Comparison of ENCODE assay signal across 17 cellular contexts in genomic region chr16:9906218-9906617, GRCh38.
A peak's percentile ranks its signal among the peaks of the same experiment; 100 is the strongest.
DNase-seq lines count a peak whose midpoint lies in the region; ATAC-seq, FAIRE-seq and TF ChIP-seq lines count a peak whose summit lies in the region.
"Had no signal": no experiment of that assay in that cellular context is flagged by ENCODE, and none has a peak within 500 bp of the region (broad histone marks: within the 10 kb centered on the region; RNA-seq: fewer than 3 reads in every experiment).

No MANE protein-coding gene starts in this region.

- H3K4me1 ChIP-seq in OCI-LY3 (ENCODE audit: low read length) (peaks cover 18% of the 10 kb centered on the region), esophagus muscularis mucosa (peaks cover 0 to 12% (median 2%) of the 10 kb centered on the region in 4 donors), tibial nerve (no peaks in the 10 kb centered on the region)

- H3K79me2 ChIP-seq in OCI-LY3 (ENCODE audit: low read length): no peaks in the 10 kb centered on the region

- 0 out of 2 replicates have a peak overlapping the region, but pooled peaks have one; percentile 42 for H2AFZ ChIP-seq in OCI-LY3 (ENCODE audit: low read depth, low read length)
- H2AFZ ChIP-seq: GM23338 had no signal

- FAIRE-seq in GM12891 (lab: Jason Lieb, UNC): no peak

- no peak for TF ChIP-seq POLR2A in GM12891 (IDR thresholded peaks at IDR 0.05; ENCODE audit: low read depth, low read length)
- TF ChIP-seq POLR2A in esophagus muscularis mucosa (IDR thresholded peaks at IDR 0.05; ENCODE audit: low read depth): no peak
- no peak for TF ChIP-seq POLR2A in tibial nerve (IDR thresholded peaks at IDR 0.05)

- no peak overlapping the region for H3K27ac ChIP-seq in OCI-LY3 (ENCODE audit: low read length)
- no peak overlapping the region for H3K27ac ChIP-seq in esophagus muscularis mucosa (replicated peaks in 1 of 4)
- H3K27ac ChIP-seq in tibial nerve: no peak overlapping the region
- H3K27ac ChIP-seq: BLaER1 treated with 17β-estradiol and CSF1 and Interleukin-3, amounts not matched to agents 10 nM and 100 nM had no signal

- WGBS in esophagus muscularis mucosa: 76% methylated on average over 3 of the region's 3 CpGs
- WGBS in tibial nerve, 2 donors: 69 to 73% methylated on average over 3 of the region's 3 CpGs

- TF ChIP-seq EP300 in esophagus muscularis mucosa (IDR thresholded peaks at IDR 0.05) (no peak), tibial nerve (IDR thresholded peaks at IDR 0.05) (no peak)

- H3K36me3 ChIP-seq in OCI-LY3 (replicated peaks; ENCODE audit: low read depth, low read length) (no peaks in the 10 kb centered on the region), esophagus muscularis mucosa (no peaks in the 10 kb centered on the region), tibial nerve (no peaks in the 10 kb centered on the region)
- H3K36me3 ChIP-seq: BLaER1 treated with 17β-estradiol and CSF1 and Interleukin-3, amounts not matched to agents 10 nM and 100 nM had no signal

- no peak for ATAC-seq in GM19467 (IDR thresholded peaks at IDR 0.05; ENCODE audit: unreplicated experiment)
- ATAC-seq: CD8-positive, alpha-beta T cell; GM23338; HCT116 had no signal

- H3K27me3 ChIP-seq in OCI-LY3 (ENCODE audit: low read depth, low read length) (no peaks in the 10 kb centered on the region), esophagus muscularis mucosa (no peaks in the 10 kb centered on the region), tibial nerve (no peaks in the 10 kb centered on the region)
- H3K27me3 ChIP-seq: BLaER1 treated with 17β-estradiol and CSF1 and Interleukin-3, amounts not matched to agents 10 nM and 100 nM had no signal

- H3K9me3 ChIP-seq in OCI-LY3 (ENCODE audit: insufficient read depth, low read length): no peaks in the 10 kb centered on the region
- H3K9me3 ChIP-seq in esophagus muscularis mucosa: no peaks in the 10 kb centered on the region
- H3K9me3 ChIP-seq in tibial nerve: no peaks in the 10 kb centered on the region

- TF ChIP-seq CTCF in OCI-LY3 (IDR thresholded peaks at IDR 0.05; ENCODE audit: low read depth, low read length) (no peak), esophagus muscularis mucosa (IDR thresholded peaks at IDR 0.05) (no peak), tibial nerve (IDR thresholded peaks at IDR 0.05) (no peak)

- H3K9ac ChIP-seq in OCI-LY3 (ENCODE audit: low read length): no peak overlapping the region
- H3K9ac ChIP-seq: BLaER1 treated with 17β-estradiol and CSF1 and Interleukin-3, amounts not matched to agents 10 nM and 100 nM had no signal

- H3K4me2 ChIP-seq in OCI-LY3 (ENCODE audit: low read length): peak overlapping the region; percentile 18
- H3K4me2 ChIP-seq: GM23338 had no signal

- DNase-seq in EL: peak; percentile 13
- DNase-seq in GM12891 (ENCODE audit: insufficient read length, low spot score): no peak
- peak; percentile 57 for DNase-seq in esophagus muscularis mucosa (ENCODE audit: extremely low spot score)
- no peak for DNase-seq in tibial nerve (ENCODE audit: low spot score in 2 of 2)
- no peak for DNase-seq in cerebellum (ENCODE audit: low spot score)
- DNase-seq: Calu3; CD8-positive, alpha-beta T cell; DMS79 treated with DMSO at 0.1 percent for 48 hours; GDM1; H7; HFFc6; KG1 had no signal

- intact Hi-C loops in esophagus muscularis mucosa (cut with DNase I): no loop called here

- H3K4me3 ChIP-seq in OCI-LY3 (ENCODE audit: low read length): no peak overlapping the region
- H3K4me3 ChIP-seq in esophagus muscularis mucosa: no peak overlapping the region
- no peak overlapping the region for H3K4me3 ChIP-seq in tibial nerve
- H3K4me3 ChIP-seq: BLaER1 treated with 17β-estradiol and CSF1 and Interleukin-3, amounts not matched to agents 10 nM and 100 nM; GM23338 had no signal

- no peaks in the 10 kb centered on the region for H4K20me1 ChIP-seq in OCI-LY3 (ENCODE audit: insufficient read depth, low read length)
- H4K20me1 ChIP-seq: BLaER1 treated with 17β-estradiol and CSF1 and Interleukin-3, amounts not matched to agents 10 nM and 100 nM had no signal

TF ChIP-seq in GM12891, 5 proteins besides CTCF, POLR2A, EP300 and RAD21:
- TF ChIP-seq PAX5 (IDR thresholded peaks at IDR 0.05; ENCODE audit: insufficient read depth, low read length, severe bottlenecking): no peak
- TF ChIP-seq SPI1 (IDR thresholded peaks at IDR 0.05; ENCODE audit: low read depth, low read length): peak; percentile 60
TF ChIP-seq in GM12891: peak in this region for 1.

Comparison
In these comparisons a context has a peak if more than half of its experiments do, and no peak if none do; other contexts are left out.
1. DNase-seq: peak in EL (single experiment) and esophagus muscularis mucosa (single experiment); none in GM12891 (single experiment), tibial nerve (0 of 2) and cerebellum (single experiment).